In genomic region chr12:100797786-100798580, GRCh38 we compare ENCODE assay signal across 19 cellular contexts. TPM values are rescaled to one million over a fixed set of nuclear protein-coding genes. Genes with fewer than 3 reads are reported as not detected.
DNase-seq lines count a peak whose midpoint lies in the region; ATAC-seq, FAIRE-seq and TF ChIP-seq lines count a peak whose summit lies in the region.
"Had no signal": no experiment of that assay in that cellular context is flagged by ENCODE, and none has a peak within 500 bp of the region (broad histone marks: within the 10 kb centered on the region; RNA-seq: fewer than 3 reads in every experiment).

No MANE protein-coding gene starts in this region.

- peak overlapping the region; percentile 73 for H3K9ac ChIP-seq in astrocyte (ENCODE audit: low read length)
- H3K9ac ChIP-seq in mammary epithelial cell (ENCODE audit: insufficient read depth, low read length): no peak overlapping the region

- H3K27ac ChIP-seq in astrocyte (ENCODE audit: low read depth, low read length) (peak overlapping the region; percentile 98), mammary epithelial cell (ENCODE audit: insufficient read depth, low read depth, low read length) (no peak overlapping the region)

- H3K36me3 Mint-ChIP-seq in astrocyte (ENCODE audit: low read depth, unreplicated experiment) (peaks cover 2% of the 10 kb centered on the region), nephron (ENCODE audit: low read depth) (no peaks in the 10 kb centered on the region), natural killer cell (no peaks in the 10 kb centered on the region)

- no peaks in the 10 kb centered on the region for H3K9me3 Mint-ChIP-seq in astrocyte (ENCODE audit: unreplicated experiment)
- H3K9me3 Mint-ChIP-seq in nephron: no peaks in the 10 kb centered on the region
- H3K9me3 Mint-ChIP-seq in natural killer cell: peaks cover 1 to 7% of the 10 kb centered on the region in 2 donors
- H3K9me3 Mint-ChIP-seq: CD4-positive, alpha-beta T cell had no signal

- dilution Hi-C loops in mammary epithelial cell (cut with HindIII; ENCODE audit: low sequenced_read_pairs): no loop called here

- H3K4me1 Mint-ChIP-seq in astrocyte (ENCODE audit: low read depth, unreplicated experiment) (peaks cover 71% of the 10 kb centered on the region), nephron (peaks cover 23% of the 10 kb centered on the region), natural killer cell (no peaks in the 10 kb centered on the region)

- ATAC-seq in HG02588 (IDR thresholded peaks at IDR 0.05; ENCODE audit: unreplicated experiment): no peak
- no peak for ATAC-seq in natural killer cell

- H3K36me3 ChIP-seq in astrocyte (ENCODE audit: insufficient read depth, low read length) (no peaks in the 10 kb centered on the region), mammary epithelial cell (ENCODE audit: insufficient read depth, low read length) (no peaks in the 10 kb centered on the region)
- H3K36me3 ChIP-seq: BE2C had no signal

- in situ Hi-C loops in mammary epithelial cell (cut with MboI; ENCODE audit: low sequenced_read_pairs in 2 of 2): no loop called here

- H3K4me1 ChIP-seq in astrocyte (ENCODE audit: insufficient read depth, low read length): peaks cover 37% of the 10 kb centered on the region
- H3K4me1 ChIP-seq in mammary epithelial cell (ENCODE audit: insufficient read depth, low read length): peaks cover 10% of the 10 kb centered on the region
- H3K4me1 ChIP-seq: BE2C had no signal

- H3K9me3 ChIP-seq in astrocyte (ENCODE audit: insufficient read depth, low read depth, low read length): no peaks in the 10 kb centered on the region
- H3K9me3 ChIP-seq in mammary epithelial cell (replicated peaks; ENCODE audit: insufficient read depth, low read length): no peaks in the 10 kb centered on the region
- H3K9me3 ChIP-seq: BE2C had no signal

- 100% methylated on average over 1 of the region's 1 CpG for WGBS in mammary epithelial cell (ENCODE audit: low coverage, missing lambda C conversion rate)

- H3K4me2 ChIP-seq in astrocyte (ENCODE audit: low read length): peak overlapping the region; percentile 91
- no peak overlapping the region for H3K4me2 ChIP-seq in mammary epithelial cell (ENCODE audit: insufficient read depth, low read depth, low read length)

- H3K27me3 ChIP-seq in astrocyte (ENCODE audit: insufficient read depth, low read length) (no peaks in the 10 kb centered on the region), mammary epithelial cell (ENCODE audit: insufficient read depth, low read length) (no peaks in the 10 kb centered on the region)
- H3K27me3 ChIP-seq: BE2C had no signal

- peak overlapping the region; percentile 97 for H3K27ac Mint-ChIP-seq in astrocyte (ENCODE audit: unreplicated experiment)
- H3K27ac Mint-ChIP-seq in nephron: peak overlapping the region in 2 of 3 experiments; percentile 1 to 35
- H3K27ac Mint-ChIP-seq in natural killer cell: no peak overlapping the region
- H3K27ac Mint-ChIP-seq: CD4-positive, alpha-beta T cell had no signal

- intact Hi-C loops in mammary epithelial cell (cut with micrococcal nuclease): no loop called here
- intact Hi-C loops in natural killer cell (cut with micrococcal nuclease): no loop called here

- no peak for FAIRE-seq in astrocyte (lab: Jason Lieb, UNC)
- FAIRE-seq in endometrium (lab: Jason Lieb, UNC): peak; percentile 67
- FAIRE-seq: GM19239 had no signal

- no peaks in the 10 kb centered on the region for H4K20me1 ChIP-seq in astrocyte (ENCODE audit: insufficient read depth, low read length)
- no peaks in the 10 kb centered on the region for H4K20me1 ChIP-seq in mammary epithelial cell (ENCODE audit: insufficient read depth, low read length)

- H3K27me3 Mint-ChIP-seq in astrocyte (ENCODE audit: low read depth, unreplicated experiment): no peaks in the 10 kb centered on the region
- H3K27me3 Mint-ChIP-seq in nephron (ENCODE audit: low read depth): peaks cover 24% of the 10 kb centered on the region
- H3K27me3 Mint-ChIP-seq in natural killer cell (ENCODE audit: low read depth in 2 of 2): peaks cover 5 to 12% of the 10 kb centered on the region in 2 donors

- no peak for TF ChIP-seq CTCF in astrocyte (IDR thresholded peaks at IDR 0.05; ENCODE audit: insufficient read depth, low read depth, low read length)
- no peak for TF ChIP-seq CTCF in nephron (IDR thresholded peaks at IDR 0.05; ENCODE audit: unreplicated experiment in 3 of 3)
- no peak for TF ChIP-seq CTCF in mammary epithelial cell (conservative IDR thresholded peaks at IDR 0.05 in 1 of 2, IDR thresholded peaks at IDR 0.05 in 1 of 2; ENCODE audit: extremely low read depth in 1 of 2, insufficient read depth in 1 of 2, low read depth in 1 of 2, low read length in 2 of 2)
- TF ChIP-seq CTCF in natural killer cell (IDR thresholded peaks at IDR 0.05): no peak

- CTCF ChIA-PET in mammary epithelial cell (lab: Charles Lee; ENCODE audit: low non-redundant PET): no interaction called here

- H3K4me3 ChIP-seq in astrocyte (ENCODE audit: insufficient read depth, low read depth, low read length) (peak overlapping the region; percentile 67), mammary epithelial cell (replicated peaks in 1 of 3; ENCODE audit: insufficient read depth in 1 of 3, low read depth in 2 of 3, low read length in 3 of 3) (no peak overlapping the region)

- BruUV-seq in mammary epithelial cell (replicated peaks; lab: Mats Ljungman, UMichigan): no TSS peak

- H3K4me3 Mint-ChIP-seq in astrocyte (ENCODE audit: unreplicated experiment): peak overlapping the region; percentile 93
- H3K4me3 Mint-ChIP-seq in nephron: no peak overlapping the region
- H3K4me3 Mint-ChIP-seq in natural killer cell: no peak overlapping the region
- H3K4me3 Mint-ChIP-seq: CD4-positive, alpha-beta T cell had no signal

- H2AFZ ChIP-seq in astrocyte (ENCODE audit: low read depth, low read length) (no peak overlapping the region), mammary epithelial cell (ENCODE audit: low read depth, low read length) (no peak overlapping the region)

- H3K79me2 ChIP-seq in astrocyte (ENCODE audit: insufficient read depth, low read length) (peaks cover 20% of the 10 kb centered on the region), mammary epithelial cell (ENCODE audit: insufficient read depth, low read length) (no peaks in the 10 kb centered on the region)

- DNase-seq in astrocyte (ENCODE audit: low read depth) (no peak), 8988T (no peak), mammary epithelial cell (no peak), natural killer cell (no peak)
- DNase-seq: BE2C; Calu3; CD4-positive, alpha-beta T cell; DMS53; H7; NCI-H1105; NCI-H1694; NCI-H524 treated with DMSO at 0.1 percent for 48 hours; NK-92 treated with Interleukin-12 subunit alpha and Interleukin-12 subunit beta, amount 100 ng/mL, for 24 hours; SHP77 had no signal

RNA-seq across cellular contexts. Expression of gene ANO4, which starts 3.4 kb away (rescaled TPM):
- 41.3 and 42.8 TPM in 2 replicates for total RNA-seq in astrocyte
- total RNA-seq in mammary epithelial cell: 1 to 10 TPM in 1 of 2 donors, not detected in 1; 2.5 TPM
- polyA plus RNA-seq in mammary epithelial cell: 2.7 TPM
- 7.8 TPM for polyA minus RNA-seq in mammary epithelial cell
- not detected for total RNA-seq in natural killer cell
- total RNA-seq: CD4-positive, alpha-beta T cell; OCI-LY7 had no signal

Comparison
In these comparisons a context has a peak if more than half of its experiments do, and no peak if none do; other contexts are left out.
1. H3K27ac Mint-ChIP-seq: peak in astrocyte (single experiment) and nephron (2 of 3); none in natural killer cell (0 of 2).
2. RNA of gene ANO4, which starts 3.4 kb away (total RNA-seq): 41.3 to 42.8 TPM in astrocyte; 2.5 TPM in mammary epithelial cell and not detected in natural killer cell; every median in the first group is over 10 times any median in the second.